ENCODE assay signal across 8 cellular contexts in genomic region chr14:94132285-94132887, GRCh38.
A peak's percentile ranks its signal among the peaks of the same experiment; 100 is the strongest.
DNase-seq lines count a peak whose midpoint lies in the region; ATAC-seq and TF ChIP-seq lines count a peak whose summit lies in the region.

No MANE protein-coding gene starts in this region.

- no peak for ATAC-seq in HG02852 (IDR thresholded peaks at IDR 0.05; ENCODE audit: unreplicated experiment)

- peak; percentile 31 for TF ChIP-seq CTCF in AG04449 (IDR thresholded peaks at IDR 0.05; ENCODE audit: insufficient read depth, low read length, missing control alignments)
- TF ChIP-seq CTCF in GM12875 (IDR thresholded peaks at IDR 0.05; ENCODE audit: borderline replicate concordance, insufficient read depth, low read depth, low read length), result peak; percentile 48; the same call in 1 of the 2 replicates

- CTCF ChIA-PET in AG04449 (lab: Yijun Ruan, JAX), result interaction anchor here (0.6 to 7.4 kb wide), 48 partner anchors 10 to 539 kb away, joined by 3 to 157 read pairs (median 5); partner anchors contain the start of genes DDX24, IFI27L1, OTUB2 and PPP4R4

- no peak for DNase-seq in AG04449 (ENCODE audit: low read depth, low spot score)
- DNase-seq in NCI-H1092 treated with DMSO at 0.1 percent for 48 hours (lab: John Stamatoyannopoulos, UW), result peak; percentile 62
- DNase-seq in SKM-1 (lab: John Stamatoyannopoulos, UW; ENCODE audit: unreplicated experiment), result peak; percentile 10
- DNase-seq in astrocyte of the hippocampus (ENCODE audit: low read depth, low spot score), result peak; percentile 83
- DNase-seq in iris pigment epithelial cell (ENCODE audit: low read depth), result peak; percentile 60
- DNase-seq in stimulated activated CD4-positive, alpha-beta T cell treated with anti-CD3 and anti-CD28 coated beads, Interleukin-4, amount 100 ng/mL, for 24 hours, result peak; percentile 73

- POLR2A ChIA-PET in AG04449 (lab: Yijun Ruan, JAX), result no interaction called here

- H3K4me3 ChIP-seq in AG04449 (ENCODE audit: low read depth, low read length), result no peak overlapping the region
- H3K4me3 ChIP-seq in GM12875 (ENCODE audit: low read depth, low read length), result no peak overlapping the region
